Comparison of ENCODE assay signal across 21 cellular contexts in the genomic region with DNA sequence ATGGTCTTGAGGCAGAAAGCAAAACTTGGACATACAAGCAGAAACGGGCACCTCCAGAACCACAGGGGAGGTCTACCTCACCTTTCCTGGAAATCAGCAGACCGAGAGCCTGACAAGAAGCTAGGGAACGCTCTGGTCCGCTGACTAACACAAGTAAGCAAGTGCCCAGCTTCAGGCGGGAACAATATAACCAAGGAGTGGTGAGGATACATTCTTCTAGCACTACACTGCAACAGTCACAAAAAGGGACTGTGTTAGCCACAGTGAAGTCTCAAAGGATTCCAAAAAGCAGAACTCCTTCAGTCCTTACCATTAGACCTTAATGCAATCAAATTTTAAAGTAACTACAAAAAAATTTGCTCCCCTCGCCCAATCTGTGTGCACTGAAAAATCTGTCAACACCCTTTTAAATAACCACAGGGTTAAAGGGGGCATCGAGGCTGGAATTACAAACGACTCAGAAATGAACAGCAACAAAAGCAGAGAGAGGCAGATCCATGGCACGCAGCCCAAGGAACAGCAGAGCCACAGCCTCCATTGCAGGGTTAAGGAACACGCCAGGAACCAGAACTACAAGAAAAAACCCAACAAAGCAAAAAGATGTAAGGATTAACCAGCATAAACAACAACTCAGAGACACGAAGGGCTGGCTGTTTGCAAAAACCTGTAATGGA. TPM values are rescaled to one million over a fixed set of nuclear protein-coding genes. Genes with fewer than 3 reads are reported as not detected.
DNase-seq lines count a peak whose midpoint lies in the region; ATAC-seq and TF ChIP-seq lines count a peak whose summit lies in the region.
"Had no signal": no experiment of that assay in that cellular context is flagged by ENCODE, and none has a peak within 500 bp of the region (broad histone marks: within the 10 kb centered on the region; RNA-seq: fewer than 3 reads in every experiment).

No MANE protein-coding gene starts in this region.

- peak overlapping the region; percentile 3; the same call in 1 of the 2 replicates for H3K27ac Mint-ChIP-seq in HFFc6
- H3K27ac Mint-ChIP-seq: activated B cell treated with CpG ODN at 0.5 μM for 24 hours; activated CD8-positive, alpha-beta T cell treated with anti-CD3 and anti-CD28 coated beads, Interleukin-2, amount 10 ng/mL, durations not matched to agents 7 days and 5 days; activated naive CD8-positive, alpha-beta T cell treated with anti-CD3 and anti-CD28 coated beads, Interleukin-2, amount 10 ng/mL, durations not matched to agents 7 days and 5 days; activated T-cell treated with anti-CD3 and anti-CD28 coated beads, Interleukin-2, amount 50 U/mL, for 72 hours had no signal

- peaks cover 20% of the 10 kb centered on the region for H3K4me1 Mint-ChIP-seq in HFFc6 (ENCODE audit: low read depth)

- H3K4me3 ChIP-seq in foreskin fibroblast (ENCODE audit: low read depth in 1 of 2, low read length in 2 of 2): peak overlapping the region in 1 of 2 donors; percentile 19
- H3K4me3 ChIP-seq: HAP-1, skin epidermis had no signal

- H3K4me3 Mint-ChIP-seq in HFFc6: no peak overlapping the region
- H3K4me3 Mint-ChIP-seq: activated B cell treated with CpG ODN at 0.5 μM for 24 hours; activated CD8-positive, alpha-beta T cell treated with anti-CD3 and anti-CD28 coated beads, Interleukin-2, amount 10 ng/mL, durations not matched to agents 7 days and 5 days; activated naive CD8-positive, alpha-beta T cell treated with anti-CD3 and anti-CD28 coated beads, Interleukin-2, amount 10 ng/mL, durations not matched to agents 7 days and 5 days; activated T-cell treated with anti-CD3 and anti-CD28 coated beads, Interleukin-2, amount 50 U/mL, for 72 hours had no signal

- peak; percentile 34 for ATAC-seq in sciatic nerve
- ATAC-seq: activated CD8-positive, alpha-beta T cell treated with anti-CD3 and anti-CD28 coated beads, Interleukin-2, amount 10 ng/mL, durations not matched to agents 7 days and 5 days; activated T-cell treated with anti-CD3 and anti-CD28 coated beads, Interleukin-2, amount 50 U/mL, for 72 hours; Right ventricle myocardium inferior had no signal

- peaks cover 10% of the 10 kb centered on the region; the same call in 1 of the 2 replicates for H3K36me3 Mint-ChIP-seq in HFFc6 (ENCODE audit: low read depth)

- no peaks in the 10 kb centered on the region for H3K27me3 Mint-ChIP-seq in HFFc6 (ENCODE audit: insufficient read depth)
- H3K27me3 Mint-ChIP-seq: activated B cell treated with CpG ODN at 0.5 μM for 24 hours; activated naive CD8-positive, alpha-beta T cell treated with anti-CD3 and anti-CD28 coated beads, Interleukin-2, amount 10 ng/mL, durations not matched to agents 7 days and 5 days had no signal

- intact Hi-C loops in sciatic nerve (cut with DNase I) (no loop called here), posterior vena cava (cut with DNase I) (no loop called here)

- DNase-seq in HFFc6 (no peak), astrocyte of the hippocampus (ENCODE audit: low read depth, low spot score) (peak; percentile 86), foreskin fibroblast (peak; percentile 50 to 77), sciatic nerve (ENCODE audit: low spot score) (no peak), posterior vena cava (ENCODE audit: low spot score) (no peak), NCI-H526 treated with DMSO at 0.1 percent for 48 hours (lab: John Stamatoyannopoulos, UW) (no peak), H4 (ENCODE audit: low spot score) (no peak), NCI-H187 (lab: John Stamatoyannopoulos, UW) (no peak)
- DNase-seq: activated B cell treated with CpG ODN at 0.5 μM for 24 hours; activated CD8-positive, alpha-beta T cell treated with anti-CD3 and anti-CD28 coated beads, Interleukin-2, amount 10 ng/mL, durations not matched to agents 7 days and 5 days; activated naive CD8-positive, alpha-beta T cell treated with anti-CD3 and anti-CD28 coated beads, Interleukin-2, amount 10 ng/mL, durations not matched to agents 7 days and 5 days; activated T-cell treated with anti-CD3 and anti-CD28 coated beads, Interleukin-2, amount 50 U/mL, for 72 hours; COR-L47; effector CD4-positive, alpha-beta T cell; KG1; NCI-H1092; NCI-H524 treated with DMSO at 0.1 percent for 48 hours; stimulated activated CD4-positive, alpha-beta T cell treated with anti-CD3 and anti-CD28 coated beads, Interleukin-2, amount 100 ng/mL, for 48 hours had no signal

- H3K9me3 Mint-ChIP-seq in HFFc6: no peaks in the 10 kb centered on the region
- H3K9me3 Mint-ChIP-seq: activated B cell treated with CpG ODN at 0.5 μM for 24 hours; activated naive CD8-positive, alpha-beta T cell treated with anti-CD3 and anti-CD28 coated beads, Interleukin-2, amount 10 ng/mL, durations not matched to agents 7 days and 5 days; activated T-cell treated with anti-CD3 and anti-CD28 coated beads, Interleukin-2, amount 50 U/mL, for 72 hours had no signal

- TF ChIP-seq CTCF in HFFc6 (IDR thresholded peaks at IDR 0.05): no peak
- TF ChIP-seq CTCF in foreskin fibroblast (IDR thresholded peaks at IDR 0.05; ENCODE audit: low read depth, low read length): no peak

RNA-seq across cellular contexts. Expression of a gene that starts 7.1 kb away (rescaled TPM):
- total RNA-seq in HFFc6 (2021; fragmentation: NEBNext Ultra II Directional; extraction: Animal tissue kit (Norgen Biotek cat#: 25700)): 10 to 100 TPM; 40.6 to 47.9 (median 43.0) TPM
- total RNA-seq in sciatic nerve: 37.7 TPM
- 10 to 100 TPM; 31.2 to 32.1 TPM for total RNA-seq in posterior vena cava
- 30.1 and 39.9 TPM in 2 replicates for total RNA-seq in H4 (2014; rRNA removed; shearing (Covaris generic))

RNA-seq across cellular contexts. Expression of a gene that starts 7.6 kb away (rescaled TPM):
- total RNA-seq in HFFc6 (2021; fragmentation: NEBNext Ultra II Directional; extraction: Animal tissue kit (Norgen Biotek cat#: 25700)): 10 to 100 TPM; 43.5 to 58.3 (median 51.9) TPM
- total RNA-seq in sciatic nerve: 92.6 TPM
- total RNA-seq in posterior vena cava: 10 to 100 TPM; 43.7 to 52.1 TPM
- 65.7 and 72.8 TPM in 2 replicates for total RNA-seq in H4 (2014; rRNA removed; shearing (Covaris generic))

RNA-seq across cellular contexts. Expression of a gene that starts 56.7 kb away (rescaled TPM):
- 10 to 100 TPM; 56.8 to 84.2 (median 76.1) TPM for total RNA-seq in HFFc6 (2021; fragmentation: NEBNext Ultra II Directional; extraction: Animal tissue kit (Norgen Biotek cat#: 25700))
- total RNA-seq in sciatic nerve (15.6 TPM), posterior vena cava (10 to 100 TPM; 12.8 to 14.8 TPM)
- 87.5 and 96.1 TPM in 2 replicates for total RNA-seq in H4 (2014; rRNA removed; shearing (Covaris generic))

Comparison
In these comparisons a context has a peak if more than half of its experiments do, and no peak if none do; other contexts are left out.
1. DNase-seq: peak in astrocyte of the hippocampus (single experiment) and foreskin fibroblast (2 of 2); none in HFFc6 (single experiment), sciatic nerve (single experiment), posterior vena cava (single experiment), NCI-H526 treated with DMSO at 0.1 percent for 48 hours (single experiment), H4 (single experiment) and NCI-H187 (0 of 2).